ENCODE assay signal across 14 cellular contexts in the genomic region with DNA sequence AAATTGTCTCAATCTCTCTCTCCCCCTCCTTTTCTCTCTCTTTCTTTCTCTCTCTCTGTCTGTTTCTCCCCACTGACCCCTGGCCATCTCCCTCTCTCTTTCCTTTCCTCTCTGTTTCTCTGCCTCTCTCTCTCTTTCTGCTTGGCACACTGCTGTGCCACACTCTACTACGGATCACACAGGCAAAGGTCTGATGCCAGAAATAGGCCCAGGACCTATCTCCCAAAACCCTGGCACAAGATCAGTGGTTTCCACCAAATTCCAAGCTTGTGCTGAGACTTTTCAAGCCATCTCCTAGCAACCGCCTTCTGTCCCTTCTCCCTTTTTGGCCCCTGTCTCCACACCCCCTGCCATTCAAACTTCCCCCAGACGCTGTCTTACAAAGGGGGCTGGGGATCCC.
"Had no signal": no experiment of that assay in that cellular context is flagged by ENCODE, and none has a peak within 500 bp of the region (broad histone marks: within the 10 kb centered on the region; RNA-seq: fewer than 3 reads in every experiment).

No MANE protein-coding gene starts in this region.

- H3K4me1 ChIP-seq: lower lobe of right lung, prostate gland, SJSA1, spleen had no signal

- ATAC-seq: esophagus mucosa; lower lobe of right lung; naive thymus-derived CD8-positive, alpha-beta T cell; sciatic nerve; stimulated activated naive CD8-positive, alpha-beta T cell treated with anti-CD3 and anti-CD28 coated beads, Interleukin-15, amount 100 ng/mL, for 72 hours had no signal

- H3K27ac ChIP-seq: lower lobe of right lung, prostate gland, SJSA1, spleen had no signal

- H3K27me3 ChIP-seq: dorsolateral prefrontal cortex, SJSA1 had no signal

- DNase-seq: activated CD4-positive, alpha-beta T cell treated with anti-CD3 and anti-CD28 coated beads, Interleukin-2, amount 10 ng/mL, durations not matched to agents 24 days and 14 days; activated CD4-positive, CD25-positive, alpha-beta regulatory T cell; activated CD8-positive, alpha-beta memory T cell treated with anti-CD3 and anti-CD28 coated beads, Interleukin-2, amount 50 U/mL, for 48 hours; activated naive CD8-positive, alpha-beta T cell treated with anti-CD3 and anti-CD28 coated beads for 36 hours; dorsolateral prefrontal cortex; kidney glomerular epithelial cell; lower lobe of right lung; naive thymus-derived CD8-positive, alpha-beta T cell; spleen; stimulated activated naive CD8-positive, alpha-beta T cell treated with anti-CD3 and anti-CD28 coated beads, Interleukin-15, amount 100 ng/mL, for 72 hours had no signal

- H3K36me3 ChIP-seq: prostate gland, spleen had no signal

- H3K9me3 ChIP-seq: lower lobe of right lung, prostate gland, SJSA1, spleen had no signal

- H3K4me3 ChIP-seq: dorsolateral prefrontal cortex, lower lobe of right lung, prostate gland, SJSA1, spleen had no signal
